16 cellular contexts compared by ENCODE assay signal in genomic region chr2:222610746-222611145, GRCh38. TPM values are rescaled to one million over a fixed set of nuclear protein-coding genes. Genes with fewer than 3 reads are reported as not detected.
A peak's percentile ranks its signal among the peaks of the same experiment; 100 is the strongest.
DNase-seq lines count a peak whose midpoint lies in the region; TF ChIP-seq lines count a peak whose summit lies in the region.
"Had no signal": no experiment of that assay in that cellular context is flagged by ENCODE, and none has a peak within 500 bp of the region (broad histone marks: within the 10 kb centered on the region; RNA-seq: fewer than 3 reads in every experiment).

No MANE protein-coding gene starts in this region.

- H3K79me2 ChIP-seq in SK-N-SH (ENCODE audit: insufficient read depth): no peaks in the 10 kb centered on the region

- no peak overlapping the region for H3K9ac ChIP-seq in SK-N-SH

- H3K4me2 ChIP-seq in SK-N-SH: no peak overlapping the region

- peak; percentile 52 for TF ChIP-seq RAD21 in SK-N-SH (IDR thresholded peaks at IDR 0.05; ENCODE audit: low read length)

- peaks cover 0 to 16% of the 10 kb centered on the region in 2 experiments; a peak in 2 of 4 replicates for H3K4me1 ChIP-seq in SK-N-SH (ENCODE audit: control insufficient read depth in 1 of 2, insufficient read depth in 2 of 2, low read depth in 1 of 2, low read length in 1 of 2)
- H3K4me1 ChIP-seq: lower lobe of right lung, stomach had no signal

- 83% methylated on average over 1 of the region's 1 CpG for WGBS in SK-N-SH (ENCODE audit: low lambda C conversion rate)

- CTCF ChIA-PET in SK-N-SH (lab: Yijun Ruan, JAX): interaction anchor here (0.9 to 2.0 kb wide), 7 partner anchors 23 to 572 kb away, joined by 3 to 10 read pairs (median 4); no protein-coding TSS in a partner anchor

- no peaks in the 10 kb centered on the region for H3K9me3 ChIP-seq in SK-N-SH
- H3K9me3 ChIP-seq: lower lobe of right lung, stomach had no signal

- no peak for TF ChIP-seq EP300 in SK-N-SH (IDR thresholded peaks at IDR 0.05; ENCODE audit: borderline replicate concordance in 1 of 2, low read depth in 1 of 2, low read length in 1 of 2)

- no peak overlapping the region for H2AFZ ChIP-seq in SK-N-SH (ENCODE audit: low read depth)

- POLR2A ChIA-PET in SK-N-SH (lab: Yijun Ruan, JAX): no interaction called here

- peak; percentile 9 for TF ChIP-seq CTCF in GM10266 (IDR thresholded peaks at IDR 0.05; ENCODE audit: control insufficient read depth, insufficient read depth, low read depth, missing control alignments)
- TF ChIP-seq CTCF in SK-N-SH (IDR thresholded peaks at IDR 0.05): no peak
- TF ChIP-seq CTCF in fibroblast of villous mesenchyme (IDR thresholded peaks at IDR 0.05; ENCODE audit: insufficient read depth, low read depth, low read length): peak; percentile 20

- no peaks in the 10 kb centered on the region for H3K27me3 ChIP-seq in SK-N-SH (ENCODE audit: insufficient read depth)
- H3K27me3 ChIP-seq: stomach had no signal

- H3K36me3 ChIP-seq in SK-N-SH (replicated peaks in 1 of 2; ENCODE audit: control insufficient read depth in 1 of 2, insufficient read depth in 2 of 2, low read length in 1 of 2): peaks cover 27 to 40% of the 10 kb centered on the region in 2 experiments

- H3K27ac ChIP-seq in SK-N-SH (ENCODE audit: low read depth in 2 of 2, low read length in 1 of 2) (no peak overlapping the region), substantia nigra (ENCODE audit: low read depth, low read length, poor library complexity, severe bottlenecking) (no peak overlapping the region)
- H3K27ac ChIP-seq: lower lobe of right lung, stomach had no signal

- H3F3A ChIP-seq in SK-N-SH (replicated peaks; ENCODE audit: insufficient read depth): peaks cover 9% of the 10 kb centered on the region

- no peaks in the 10 kb centered on the region for H3K9me2 ChIP-seq in SK-N-SH

- no peaks in the 10 kb centered on the region for H4K20me1 ChIP-seq in SK-N-SH (ENCODE audit: insufficient read depth)

- DNase-seq in AG08395 (ENCODE audit: low spot score) (peak; percentile 11), GM10266 (ENCODE audit: extremely low spot score) (no peak), SK-N-SH (no peak), fibroblast of villous mesenchyme (ENCODE audit: low read depth) (peak; percentile 27), AG08396 (ENCODE audit: low spot score) (no peak), substantia nigra (lab: John Stamatoyannopoulos, UW) (no peak), NCI-H2107 treated with DMSO at 0.1 percent for 48 hours (lab: John Stamatoyannopoulos, UW; ENCODE audit: unreplicated experiment) (no peak)
- DNase-seq: activated naive CD4-positive, alpha-beta T cell; CD4-positive, CD25-positive, alpha-beta regulatory T cell; GDM1; H9; hypothalamus; lower lobe of right lung; NCI-H510A treated with DMSO at 0.1 percent for 48 hours; SHP77; stomach had no signal

- H3K4me3 ChIP-seq in SK-N-SH (ENCODE audit: low read depth in 2 of 2, low read length in 1 of 2) (no peak overlapping the region), fibroblast of villous mesenchyme (ENCODE audit: low read depth, low read length) (no peak overlapping the region)
- H3K4me3 ChIP-seq: lower lobe of right lung, stomach had no signal

TF ChIP-seq in SK-N-SH, 30 proteins besides CTCF, POLR2A, EP300 and RAD21:
- no peak for TF ChIP-seq FOXJ3 (CRISPR knock-in tag; IDR thresholded peaks at IDR 0.05)
- TF ChIP-seq MAX (IDR thresholded peaks at IDR 0.05; ENCODE audit: low read depth): no peak
- peak; percentile 26; the same call in 1 of the 2 replicates for TF ChIP-seq SMC3 (IDR thresholded peaks at IDR 0.05; ENCODE audit: low read depth, low read length)
- TF ChIP-seq TEAD4 (IDR thresholded peaks at IDR 0.05; ENCODE audit: borderline replicate concordance, insufficient read depth): no peak
TF ChIP-seq in SK-N-SH: peak in this region for 1.

RNA-seq across cellular contexts. Expression of gene FARSB, which starts 45.1 kb away (rescaled TPM):
- polyA plus RNA-seq in SK-N-SH (2012; rRNA removed): 15.4 and 19.1 TPM in 2 replicates
- polyA plus RNA-seq in SK-N-SH (2012; cell fraction: cytosol; rRNA removed): 20.9 and 22.4 TPM in 2 replicates
- 8.6 and 14.9 TPM in 2 replicates for polyA plus RNA-seq in SK-N-SH (2012; cell fraction: nucleus; rRNA removed)
- 18.0 and 25.9 TPM in 2 replicates for total RNA-seq in fibroblast of villous mesenchyme

Comparison
In these comparisons a context has a peak if more than half of its experiments do, and no peak if none do; other contexts are left out.
1. DNase-seq: peak in AG08395 (single experiment) and fibroblast of villous mesenchyme (single experiment); none in GM10266 (single experiment), SK-N-SH (single experiment), AG08396 (single experiment), substantia nigra (0 of 49) and NCI-H2107 treated with DMSO at 0.1 percent for 48 hours (single experiment).